ENCODE assay signal across 8 cellular contexts in the genomic region with DNA sequence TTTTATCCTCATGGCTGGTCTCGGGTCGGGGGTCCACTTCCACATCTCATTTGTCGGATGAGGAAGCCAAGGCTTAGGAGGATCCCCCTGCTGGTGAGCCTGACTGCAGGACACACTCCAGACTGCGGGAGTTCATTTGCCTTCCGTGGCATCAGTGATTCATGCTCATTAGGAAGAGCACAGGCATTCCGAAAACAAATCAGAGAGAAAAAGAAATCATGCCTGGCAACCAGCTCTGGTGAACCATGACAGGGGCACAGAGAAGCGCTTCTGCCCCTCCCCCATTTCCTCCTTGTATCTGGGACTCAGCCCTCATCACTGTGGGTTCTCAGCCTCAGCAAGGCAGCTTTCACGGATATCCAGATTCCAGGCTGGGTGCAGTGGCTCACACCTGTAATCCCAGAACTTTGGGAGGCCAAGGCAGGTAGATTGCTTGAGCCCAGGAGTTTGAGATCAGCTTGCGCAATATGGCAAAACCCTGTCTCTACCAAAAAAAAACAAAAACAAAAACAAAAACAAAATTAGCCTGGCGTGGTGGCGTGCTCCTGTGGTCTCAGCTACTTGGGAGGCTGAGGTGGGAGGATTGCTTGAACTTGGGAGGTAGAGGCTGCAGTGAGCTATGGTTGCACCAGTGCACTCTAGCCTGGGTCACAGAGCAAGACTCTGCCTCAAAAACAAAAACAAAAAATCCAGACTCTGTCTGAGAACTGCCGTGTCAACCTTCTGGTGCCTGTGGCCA. TPM values are rescaled to one million over a fixed set of nuclear protein-coding genes. Genes with fewer than 3 reads are reported as not detected.
DNase-seq lines count a peak whose midpoint lies in the region; ATAC-seq, FAIRE-seq and TF ChIP-seq lines count a peak whose summit lies in the region.

No MANE protein-coding gene starts in this region.

- POLR2A ChIA-PET in CD4-positive, alpha-beta memory T cell (lab: Charles Lee; ENCODE audit: partially characterized antibody), result interaction anchor here (1.2 to 9.0 kb wide), 15 partner anchors 11 to 77 kb away, joined by 3 to 80 read pairs (median 8); a partner anchor contains a TSS
- POLR2A ChIA-PET in SK-N-SH (lab: Yijun Ruan, JAX), result no interaction called here

- peaks cover 92% of the 10 kb centered on the region for H3K4me1 ChIP-seq in CD4-positive, alpha-beta memory T cell (ENCODE audit: insufficient read depth, low read length)
- H3K4me1 ChIP-seq in GM23248 (ENCODE audit: insufficient read depth), result peaks cover 53% of the 10 kb centered on the region
- peaks cover 12 to 72% of the 10 kb centered on the region in 2 experiments for H3K4me1 ChIP-seq in SK-N-SH (ENCODE audit: control insufficient read depth in 1 of 2, insufficient read depth in 2 of 2, low read depth in 1 of 2, low read length in 1 of 2)
- H3K4me1 ChIP-seq in ascending aorta, result peaks cover 37 to 74% of the 10 kb centered on the region in 2 donors
- H3K4me1 ChIP-seq in kidney (ENCODE audit: control insufficient read depth in 1 of 2, insufficient read depth in 1 of 2, low read depth in 1 of 2, low read length in 2 of 2), result peaks cover 23 to 24% of the 10 kb centered on the region in 2 donors

- WGBS in GM23248 (ENCODE audit: low coverage in 1 of 2, low lambda C conversion rate in 2 of 2, missing lambda C conversion rate in 2 of 2), 2 experiments, result 41 to 44% methylated on average over 12 of the region's 12 CpGs
- WGBS in SK-N-SH (ENCODE audit: low lambda C conversion rate), result 40% methylated on average over 12 of the region's 12 CpGs

- H3F3A ChIP-seq in GM23248 (ENCODE audit: insufficient read depth), result peaks cover 48% of the 10 kb centered on the region
- H3F3A ChIP-seq in SK-N-SH (replicated peaks; ENCODE audit: insufficient read depth), result peaks cover 58% of the 10 kb centered on the region

- H3K4me1 Mint-ChIP-seq in CD4-positive, alpha-beta memory T cell, result peaks cover 64 to 90% (median 77%) of the 10 kb centered on the region in 4 donors

- H3K9ac ChIP-seq in GM23248, result peak overlapping the region; percentile 81
- peak overlapping the region; percentile 70 for H3K9ac ChIP-seq in SK-N-SH
- no peak overlapping the region for H3K9ac ChIP-seq in kidney (ENCODE audit: low read length in 2 of 2)

- H3K27ac ChIP-seq in CD4-positive, alpha-beta memory T cell (ENCODE audit: low read depth, low read length), result peak overlapping the region; percentile 87
- H3K27ac ChIP-seq in GM23248, result peak overlapping the region; percentile 96
- H3K27ac ChIP-seq in SK-N-SH (ENCODE audit: low read depth in 2 of 2, low read length in 1 of 2), result peak overlapping the region in 1 of 2 experiments; percentile 99; a peak in 2 of 4 replicates
- peak overlapping the region; percentile 84 to 94 for H3K27ac ChIP-seq in ascending aorta
- H3K27ac ChIP-seq in kidney (ENCODE audit: low read depth in 2 of 2, low read length in 2 of 2), result peak overlapping the region; percentile 59 to 60

- peak overlapping the region in 1 of 2 donors; percentile 33 for H3K4me3 ChIP-seq in CD4-positive, alpha-beta memory T cell (ENCODE audit: low read length in 2 of 2)
- H3K4me3 ChIP-seq in GM23248, result no peak overlapping the region
- H3K4me3 ChIP-seq in SK-N-SH (ENCODE audit: low read depth in 2 of 2, low read length in 1 of 2), result no peak overlapping the region
- no peak overlapping the region for H3K4me3 ChIP-seq in ascending aorta
- no peak overlapping the region for H3K4me3 ChIP-seq in kidney (ENCODE audit: low read length in 2 of 2)

- no peak overlapping the region; the same call in 1 of the 2 replicates for H2AFZ ChIP-seq in GM23248
- no peak overlapping the region for H2AFZ ChIP-seq in SK-N-SH (ENCODE audit: low read depth)

- in situ Hi-C loops in GM23248 (cut with MboI), result no loop called here

- no peaks in the 10 kb centered on the region for H3K27me3 ChIP-seq in CD4-positive, alpha-beta memory T cell (ENCODE audit: insufficient read depth, low read length)
- H3K27me3 ChIP-seq in GM23248 (replicated peaks; ENCODE audit: insufficient read depth) (no peaks in the 10 kb centered on the region), SK-N-SH (ENCODE audit: insufficient read depth) (no peaks in the 10 kb centered on the region), ascending aorta (no peaks in the 10 kb centered on the region)

- DNase-seq in CD4-positive, alpha-beta memory T cell, result peak; percentile 54 to 77 (median 56)
- peak; percentile 98 for DNase-seq in GM23248
- DNase-seq in SK-N-SH, result peak; percentile 39
- DNase-seq in ascending aorta (ENCODE audit: low spot score in 2 of 2), result peak in 1 of 2 donors; percentile 82
- DNase-seq in kidney, result peak; percentile 87
- peak; percentile 67 for DNase-seq in stimulated activated CD4-positive, alpha-beta T cell treated with anti-CD3 and anti-CD28 coated beads, Interleukin-4, amount 100 ng/mL, for 24 hours
- DNase-seq in DMS153 (lab: John Stamatoyannopoulos, UW), result no peak

- peak in 1 of 2 experiments; percentile 62; a peak in 1 of 4 replicates for TF ChIP-seq EP300 in SK-N-SH (IDR thresholded peaks at IDR 0.05; ENCODE audit: borderline replicate concordance in 1 of 2, low read depth in 1 of 2, low read length in 1 of 2)

- H3K4me2 ChIP-seq in GM23248 (ENCODE audit: unreplicated experiment), result peak overlapping the region; percentile 66
- peak overlapping the region; percentile 74 for H3K4me2 ChIP-seq in SK-N-SH

- TF ChIP-seq CTCF in SK-N-SH (IDR thresholded peaks at IDR 0.05), result peak; percentile 85
- peak in 2 of 3 experiments; percentile 34 to 39 for TF ChIP-seq CTCF in ascending aorta (IDR thresholded peaks at IDR 0.05)
- TF ChIP-seq CTCF in kidney (IDR thresholded peaks at IDR 0.05; ENCODE audit: borderline replicate concordance, extremely low read depth, insufficient read depth), result no peak

- peak; percentile 7; the same call in 1 of the 2 replicates for TF ChIP-seq RAD21 in SK-N-SH (IDR thresholded peaks at IDR 0.05; ENCODE audit: low read length)

- peaks cover 3 to 4% of the 10 kb centered on the region in 2 donors for H3K36me3 Mint-ChIP-seq in CD4-positive, alpha-beta memory T cell

- no peaks in the 10 kb centered on the region for H3K9me3 ChIP-seq in CD4-positive, alpha-beta memory T cell (ENCODE audit: control insufficient read depth in 1 of 2, low read length in 2 of 2)
- H3K9me3 ChIP-seq in GM23248 (ENCODE audit: low read depth) (no peaks in the 10 kb centered on the region), SK-N-SH (no peaks in the 10 kb centered on the region), ascending aorta (no peaks in the 10 kb centered on the region), kidney (ENCODE audit: control insufficient read depth in 1 of 2, low read length in 2 of 2) (no peaks in the 10 kb centered on the region)

- H3K79me2 ChIP-seq in GM23248 (ENCODE audit: insufficient read depth), result no peaks in the 10 kb centered on the region
- peaks cover 39% of the 10 kb centered on the region for H3K79me2 ChIP-seq in SK-N-SH (ENCODE audit: insufficient read depth)

- peak overlapping the region; percentile 69 to 89 (median 82) for H3K4me3 Mint-ChIP-seq in CD4-positive, alpha-beta memory T cell

- intact Hi-C loops in CD4-positive, alpha-beta memory T cell (cut with micrococcal nuclease), result no loop called here
- intact Hi-C loops in ascending aorta (cut with DNase I) (loop anchor here (2.0 kb wide), 1 partner anchor 28 kb away; a partner anchor contains a TSS), kidney (cut with DNase I) (no loop called here)

- peak overlapping the region; percentile 98 to 100 (median 99) for H3K27ac Mint-ChIP-seq in CD4-positive, alpha-beta memory T cell

- no peaks in the 10 kb centered on the region for H3K36me3 ChIP-seq in CD4-positive, alpha-beta memory T cell (ENCODE audit: insufficient read depth, low read length)
- H3K36me3 ChIP-seq in GM23248 (ENCODE audit: low read depth), result no peaks in the 10 kb centered on the region
- H3K36me3 ChIP-seq in SK-N-SH (replicated peaks in 1 of 2; ENCODE audit: control insufficient read depth in 1 of 2, insufficient read depth in 2 of 2, low read length in 1 of 2), result no peaks in the 10 kb centered on the region
- H3K36me3 ChIP-seq in ascending aorta, result no peaks in the 10 kb centered on the region
- H3K36me3 ChIP-seq in kidney (ENCODE audit: control insufficient read depth in 1 of 2, insufficient read depth in 2 of 2, low read length in 2 of 2), result no peaks in the 10 kb centered on the region

- FAIRE-seq in kidney (lab: Jason Lieb, UNC), result no peak

- CTCF ChIA-PET in CD4-positive, alpha-beta memory T cell (lab: Charles Lee; ENCODE audit: partially characterized antibody), result interaction anchor here (0.6 to 5.1 kb wide), 15 partner anchors 9 to 70 kb away, joined by 3 to 48 read pairs (median 5); a partner anchor contains a TSS
- CTCF ChIA-PET in SK-N-SH (lab: Yijun Ruan, JAX), result interaction anchor here (1.2 to 1.6 kb wide), 3 partner anchors 10 to 20 kb away, joined by 3 to 7 read pairs (median 3); no protein-coding TSS in a partner anchor

- no peaks in the 10 kb centered on the region for H3K9me2 ChIP-seq in GM23248 (ENCODE audit: insufficient read depth)
- no peaks in the 10 kb centered on the region for H3K9me2 ChIP-seq in SK-N-SH

- ATAC-seq in HG02870 (IDR thresholded peaks at IDR 0.05; ENCODE audit: unreplicated experiment), result no peak

- no peaks in the 10 kb centered on the region for H4K20me1 ChIP-seq in GM23248 (ENCODE audit: insufficient read depth)
- no peaks in the 10 kb centered on the region for H4K20me1 ChIP-seq in SK-N-SH (ENCODE audit: insufficient read depth)

- no peaks in the 10 kb centered on the region for H3K27me3 Mint-ChIP-seq in CD4-positive, alpha-beta memory T cell

- H3K9me3 Mint-ChIP-seq in CD4-positive, alpha-beta memory T cell, result no peaks in the 10 kb centered on the region

RNA-seq across cellular contexts. Expression of a gene that starts 28.4 kb away (rescaled TPM):
- total RNA-seq in CD4-positive, alpha-beta memory T cell, result 1 to 10 TPM; 4.8 to 5.3 TPM
- 1 to 10 TPM; 4.4 to 5.8 TPM for polyA plus RNA-seq in CD4-positive, alpha-beta memory T cell
- total RNA-seq in GM23248 (2014; rRNA removed; shearing (Covaris generic)), result 0.89 and 2.1 TPM in 2 replicates
- polyA plus RNA-seq in GM23248 (2016; fragmentation: Nextera tagmentation; extraction: Ambion mirVana) (1.1 TPM in 2 replicates), SK-N-SH (2012; rRNA removed) (7.7 and 8.6 TPM in 2 replicates), kidney (ENCODE audit: insufficient read depth, low read depth, low replicate concordance) (1.2 TPM)
- polyA plus RNA-seq in SK-N-SH (2012; cell fraction: cytosol; rRNA removed), result 5.4 and 6.5 TPM in 2 replicates
- polyA plus RNA-seq in SK-N-SH (2012; cell fraction: nucleus; rRNA removed), result 6.6 and 7.6 TPM in 2 replicates
- total RNA-seq in ascending aorta (1.3 TPM), kidney (8.9 TPM)

RNA-seq across cellular contexts. Expression of a gene that starts 51.5 kb away (rescaled TPM):
- 10 to 100 TPM; 73.7 to 75.9 TPM for total RNA-seq in CD4-positive, alpha-beta memory T cell
- 10 to 100 TPM in 1 of 2 donors, 1 to 10 TPM in 1; 2.0 to 29.9 TPM for polyA plus RNA-seq in CD4-positive, alpha-beta memory T cell
- 35.2 and 42.7 TPM in 2 replicates for total RNA-seq in GM23248 (2014; rRNA removed; shearing (Covaris generic))
- polyA plus RNA-seq in GM23248 (2016; fragmentation: Nextera tagmentation; extraction: Ambion mirVana) (16.2 and 17.7 TPM in 2 replicates), SK-N-SH (2012; rRNA removed) (9.2 and 10.2 TPM in 2 replicates), kidney (ENCODE audit: insufficient read depth, low read depth, low replicate concordance) (11.7 TPM)
- polyA plus RNA-seq in SK-N-SH (2012; cell fraction: cytosol; rRNA removed), result 14.2 TPM in 2 replicates
- 14.5 and 15.6 TPM in 2 replicates for polyA plus RNA-seq in SK-N-SH (2012; cell fraction: nucleus; rRNA removed)
- total RNA-seq in ascending aorta (34.4 TPM), kidney (40.0 TPM)

RNA-seq across cellular contexts. Expression of a gene that starts 55.1 kb away (rescaled TPM):
- total RNA-seq in CD4-positive, alpha-beta memory T cell, result 10 to 100 TPM; 76.1 to 79.3 TPM
- polyA plus RNA-seq in CD4-positive, alpha-beta memory T cell, result 10 to 100 TPM in 1 of 2 donors, 1 to 10 TPM in 1; 8.4 to 20.1 TPM
- 8.4 and 10.1 TPM in 2 replicates for total RNA-seq in GM23248 (2014; rRNA removed; shearing (Covaris generic))
- polyA plus RNA-seq in GM23248 (2016; fragmentation: Nextera tagmentation; extraction: Ambion mirVana) (4.6 and 4.9 TPM in 2 replicates), SK-N-SH (2012; rRNA removed) (14.7 and 17.8 TPM in 2 replicates), kidney (ENCODE audit: insufficient read depth, low read depth, low replicate concordance) (15.5 TPM)
- polyA plus RNA-seq in SK-N-SH (2012; cell fraction: cytosol; rRNA removed), result 12.8 and 15.2 TPM in 2 replicates
- 18.3 and 22.1 TPM in 2 replicates for polyA plus RNA-seq in SK-N-SH (2012; cell fraction: nucleus; rRNA removed)
- total RNA-seq in ascending aorta (29.1 TPM), kidney (31.8 TPM)

Comparison
In these comparisons a context has a peak if more than half of its experiments do, and no peak if none do; other contexts are left out.
1. H3K9ac ChIP-seq: peak in GM23248 (single experiment) and SK-N-SH (single experiment); none in kidney (0 of 2).